ENCODE assay signal across 19 cellular contexts in the genomic region with DNA sequence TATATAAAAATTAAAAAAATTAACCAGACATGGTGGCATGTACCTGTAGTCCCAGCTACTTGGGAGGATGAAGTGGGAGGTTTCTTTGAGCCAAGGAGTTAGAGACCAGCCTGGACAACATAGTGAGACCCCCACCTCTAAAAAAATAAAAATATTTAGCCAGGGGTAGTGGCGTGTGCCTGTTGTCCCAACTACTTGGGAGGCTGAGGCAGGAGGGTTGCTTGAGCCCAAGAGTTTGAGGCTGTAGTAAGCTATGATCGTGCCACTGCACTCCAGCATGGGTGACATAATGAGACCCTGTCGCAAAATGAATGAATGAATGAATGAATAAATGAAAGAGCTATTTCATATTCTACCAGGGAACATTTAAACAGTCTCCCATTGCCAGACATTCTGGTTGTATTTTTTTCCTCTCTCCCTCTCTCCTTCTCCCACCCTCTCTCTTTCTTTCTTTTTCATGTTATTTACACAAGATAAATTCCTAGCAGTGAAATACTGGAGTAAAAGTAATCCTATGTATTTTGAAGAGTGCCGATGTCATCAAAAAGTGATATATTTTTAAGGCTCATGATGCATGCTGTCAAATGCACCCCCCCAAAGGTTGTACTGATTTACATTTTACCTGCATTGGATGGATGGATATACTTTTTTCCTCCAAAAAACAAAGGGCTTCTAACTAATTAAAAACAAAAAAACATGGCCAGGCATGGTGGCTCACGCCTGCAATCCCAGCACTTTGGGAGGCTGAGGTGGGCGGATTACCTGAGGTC.
DNase-seq lines count a peak whose midpoint lies in the region; ATAC-seq, FAIRE-seq and TF ChIP-seq lines count a peak whose summit lies in the region.
"Had no signal": no experiment of that assay in that cellular context is flagged by ENCODE, and none has a peak within 500 bp of the region (broad histone marks: within the 10 kb centered on the region; RNA-seq: fewer than 3 reads in every experiment).

No MANE protein-coding gene starts in this region.

- H3K27me3 Mint-ChIP-seq in activated T-cell treated with anti-CD3 and anti-CD28 coated beads, Interleukin-2, amount 50 U/mL, for 24 hours = no peaks in the 10 kb centered on the region
- H3K27me3 Mint-ChIP-seq in effector memory CD8-positive, alpha-beta T cell = no peaks in the 10 kb centered on the region
- H3K27me3 Mint-ChIP-seq in stimulated activated memory B cell treated with anti-CD40 and anti-IgM and Interleukin-4, amounts not matched to agents 10 μg/mL and 1 μg/mL and 100 μg/mL, for 72 hours = no peaks in the 10 kb centered on the region

- H3K9me3 Mint-ChIP-seq in activated T-cell treated with anti-CD3 and anti-CD28 coated beads, Interleukin-2, amount 50 U/mL, for 24 hours = no peaks in the 10 kb centered on the region
- no peaks in the 10 kb centered on the region for H3K9me3 Mint-ChIP-seq in effector memory CD8-positive, alpha-beta T cell
- no peaks in the 10 kb centered on the region for H3K9me3 Mint-ChIP-seq in stimulated activated memory B cell treated with anti-CD40 and anti-IgM and Interleukin-4, amounts not matched to agents 10 μg/mL and 1 μg/mL and 100 μg/mL, for 72 hours
- H3K9me3 Mint-ChIP-seq in activated naive CD4-positive, alpha-beta T cell treated with anti-CD3 and anti-CD28 coated beads, Interleukin-2, amount 50 U/mL, for 72 hours = peaks cover 0 to 9% of the 10 kb centered on the region in 2 donors
- H3K9me3 Mint-ChIP-seq: CD8-positive, alpha-beta T cell had no signal

- H3K4me3 Mint-ChIP-seq in activated T-cell treated with anti-CD3 and anti-CD28 coated beads, Interleukin-2, amount 50 U/mL, for 24 hours = no peak overlapping the region
- no peak overlapping the region for H3K4me3 Mint-ChIP-seq in effector memory CD8-positive, alpha-beta T cell
- H3K4me3 Mint-ChIP-seq in stimulated activated memory B cell treated with anti-CD40 and anti-IgM and Interleukin-4, amounts not matched to agents 10 μg/mL and 1 μg/mL and 100 μg/mL, for 72 hours = no peak overlapping the region
- H3K4me3 Mint-ChIP-seq: CD8-positive, alpha-beta T cell had no signal

- H3K27ac Mint-ChIP-seq in activated T-cell treated with anti-CD3 and anti-CD28 coated beads, Interleukin-2, amount 50 U/mL, for 24 hours = peak overlapping the region; percentile 4
- H3K27ac Mint-ChIP-seq in effector memory CD8-positive, alpha-beta T cell = peak overlapping the region; percentile 19 to 55
- peak overlapping the region; percentile 24 for H3K27ac Mint-ChIP-seq in stimulated activated memory B cell treated with anti-CD40 and anti-IgM and Interleukin-4, amounts not matched to agents 10 μg/mL and 1 μg/mL and 100 μg/mL, for 72 hours
- no peak overlapping the region for H3K27ac Mint-ChIP-seq in activated naive CD4-positive, alpha-beta T cell treated with anti-CD3 and anti-CD28 coated beads, Interleukin-2, amount 50 U/mL, for 72 hours
- H3K27ac Mint-ChIP-seq: CD8-positive, alpha-beta T cell had no signal

- no peak for ATAC-seq in effector memory CD8-positive, alpha-beta T cell (replicated peaks)
- ATAC-seq in stimulated activated memory B cell treated with anti-CD40 and anti-IgM and Interleukin-4, amounts not matched to agents 10 μg/mL and 1 μg/mL and 100 μg/mL, for 72 hours = no peak
- ATAC-seq in activated naive CD4-positive, alpha-beta T cell treated with anti-CD3 and anti-CD28 coated beads, Interleukin-2, amount 50 U/mL, for 72 hours = no peak
- no peak for ATAC-seq in GM18909 (IDR thresholded peaks at IDR 0.05; ENCODE audit: poor library complexity, unreplicated experiment)
- ATAC-seq: CD8-positive, alpha-beta T cell; HCT116; Right ventricle myocardium inferior had no signal

- no peaks in the 10 kb centered on the region for H3K36me3 Mint-ChIP-seq in activated T-cell treated with anti-CD3 and anti-CD28 coated beads, Interleukin-2, amount 50 U/mL, for 24 hours (ENCODE audit: low read depth)
- no peaks in the 10 kb centered on the region for H3K36me3 Mint-ChIP-seq in effector memory CD8-positive, alpha-beta T cell (ENCODE audit: insufficient read depth)
- no peaks in the 10 kb centered on the region for H3K36me3 Mint-ChIP-seq in stimulated activated memory B cell treated with anti-CD40 and anti-IgM and Interleukin-4, amounts not matched to agents 10 μg/mL and 1 μg/mL and 100 μg/mL, for 72 hours
- H3K36me3 Mint-ChIP-seq in activated naive CD4-positive, alpha-beta T cell treated with anti-CD3 and anti-CD28 coated beads, Interleukin-2, amount 50 U/mL, for 72 hours = peaks cover 0 to 7% of the 10 kb centered on the region in 2 donors
- H3K36me3 Mint-ChIP-seq: CD8-positive, alpha-beta T cell had no signal

- peaks cover 30% of the 10 kb centered on the region for H3K4me1 Mint-ChIP-seq in activated T-cell treated with anti-CD3 and anti-CD28 coated beads, Interleukin-2, amount 50 U/mL, for 24 hours (ENCODE audit: low read depth)
- no peaks in the 10 kb centered on the region for H3K4me1 Mint-ChIP-seq in effector memory CD8-positive, alpha-beta T cell (ENCODE audit: low read depth in 2 of 2)
- peaks cover 24% of the 10 kb centered on the region for H3K4me1 Mint-ChIP-seq in stimulated activated memory B cell treated with anti-CD40 and anti-IgM and Interleukin-4, amounts not matched to agents 10 μg/mL and 1 μg/mL and 100 μg/mL, for 72 hours

- TF ChIP-seq CTCF in GM10266 (IDR thresholded peaks at IDR 0.05; ENCODE audit: control insufficient read depth, insufficient read depth, low read depth, missing control alignments) = no peak

- DNase-seq in activated T-cell treated with anti-CD3 and anti-CD28 coated beads, Interleukin-2, amount 50 U/mL, for 24 hours = no peak
- no peak for DNase-seq in activated T-cell treated with anti-CD3 and anti-CD28 coated beads, Interleukin-2, amount 50 U/mL, for 1 hour
- peak; percentile 2 for DNase-seq in RCC 7860 (ENCODE audit: low spot score)
- DNase-seq in effector memory CD8-positive, alpha-beta T cell = no peak
- DNase-seq in GM10266 (ENCODE audit: extremely low spot score) = no peak
- DNase-seq in activated naive CD4-positive, alpha-beta T cell treated with anti-CD3 and anti-CD28 coated beads, Interleukin-2, amount 50 U/mL, for 72 hours (ENCODE audit: low spot score in 2 of 2) = no peak
- DNase-seq: CD8-positive, alpha-beta T cell; DMS79 treated with DMSO at 0.1 percent for 48 hours; KBM-7; MV-4-11; NCI-H187; NCI-H226; NCI-H524; NCI-H82; SW 1271 had no signal

- FAIRE-seq in RCC 7860 (lab: Jason Lieb, UNC) = no peak

Comparison
In these comparisons a context has a peak if more than half of its experiments do, and no peak if none do; other contexts are left out.
1. H3K27ac Mint-ChIP-seq: peak in activated T-cell treated with anti-CD3 and anti-CD28 coated beads, Interleukin-2, amount 50 U/mL, for 24 hours (single experiment), effector memory CD8-positive, alpha-beta T cell (2 of 2) and stimulated activated memory B cell treated with anti-CD40 and anti-IgM and Interleukin-4, amounts not matched to agents 10 μg/mL and 1 μg/mL and 100 μg/mL, for 72 hours (single experiment); none in activated naive CD4-positive, alpha-beta T cell treated with anti-CD3 and anti-CD28 coated beads, Interleukin-2, amount 50 U/mL, for 72 hours (0 of 2).